22 cellular contexts compared by ENCODE assay signal in genomic region chr1:203660931-203661484, GRCh38. TPM values are rescaled to one million over a fixed set of nuclear protein-coding genes. Genes with fewer than 3 reads are reported as not detected.
DNase-seq lines count a peak whose midpoint lies in the region; ATAC-seq, FAIRE-seq and TF ChIP-seq lines count a peak whose summit lies in the region.
"Had no signal": no experiment of that assay in that cellular context is flagged by ENCODE, and none has a peak within 500 bp of the region (broad histone marks: within the 10 kb centered on the region; RNA-seq: fewer than 3 reads in every experiment).

No MANE protein-coding gene starts in this region.

- H3K27me3 Mint-ChIP-seq in natural killer cell treated with Interleukin-12 subunit alpha and Interleukin-12 subunit beta and Interleukin-15 and Interleukin-18, amount 100 ng/mL, for 72 hours = no peaks in the 10 kb centered on the region

- no peak overlapping the region for H3K4me3 Mint-ChIP-seq in natural killer cell treated with Interleukin-12 subunit alpha and Interleukin-12 subunit beta and Interleukin-15 and Interleukin-18, amount 100 ng/mL, for 72 hours
- H3K4me3 Mint-ChIP-seq: nephron had no signal

- DNase-seq in right lobe of liver (no peak), HepG2 (ENCODE audit: low spot score) (no peak), body of pancreas (no peak), NCI-H2107 treated with DMSO at 0.1 percent for 48 hours (lab: John Stamatoyannopoulos, UW; ENCODE audit: unreplicated experiment) (no peak), Ammon's horn (ENCODE audit: low spot score) (no peak), ascending aorta (ENCODE audit: low spot score in 2 of 2) (no peak)
- no peak for DNase-seq in natural killer cell treated with Interleukin-12 subunit alpha and Interleukin-12 subunit beta and Interleukin-15 and Interleukin-18, amount 100 ng/mL, for 72 hours (ENCODE audit: low spot score)
- DNase-seq: activated naive CD4-positive, alpha-beta T cell treated with Interleukin-2 at 50 U/mL for 16 hours; anterior cingulate cortex; cerebellar nuclear complex; mesenchymal stem cell; NCI-H1694 treated with DMSO at 0.1 percent for 48 hours; NCI-H2227 treated with DMSO at 0.1 percent for 48 hours; stimulated activated CD4-positive, alpha-beta T cell treated with anti-CD3 and anti-CD28 coated beads, Interleukin-4, amount 100 ng/mL, for 4 hours; substantia nigra; T1000 had no signal

- CTCF ChIA-PET in HepG2 (lab: Yijun Ruan, JAX; ENCODE audit: low intra/inter-chr PET ratio, low total read pairs) = no interaction called here

- H3K4me1 ChIP-seq in right lobe of liver (peaks cover 0 to 29% (median 8%) of the 10 kb centered on the region in 4 donors), HepG2 (ENCODE audit: insufficient read depth, low read length) (peaks cover 22% of the 10 kb centered on the region), body of pancreas (peaks cover 29% of the 10 kb centered on the region), ascending aorta (peaks cover 0 to 25% of the 10 kb centered on the region in 2 donors)

- H3K4me1 Mint-ChIP-seq in natural killer cell treated with Interleukin-12 subunit alpha and Interleukin-12 subunit beta and Interleukin-15 and Interleukin-18, amount 100 ng/mL, for 72 hours (ENCODE audit: low read depth in 2 of 2) = peaks cover 51 to 65% of the 10 kb centered on the region in 2 donors

- H3K27me3 ChIP-seq in right lobe of liver = no peaks in the 10 kb centered on the region
- H3K27me3 ChIP-seq in HepG2 (ENCODE audit: control insufficient read depth in 1 of 2, insufficient read depth in 2 of 2, low read length in 2 of 2) = no peaks in the 10 kb centered on the region
- H3K27me3 ChIP-seq in body of pancreas = no peaks in the 10 kb centered on the region
- H3K27me3 ChIP-seq in ascending aorta = no peaks in the 10 kb centered on the region

- TF ChIP-seq POLR2A in right lobe of liver (IDR thresholded peaks at IDR 0.05) (no peak), HepG2 (IDR thresholded peaks at IDR 0.05; ENCODE audit: insufficient read depth in 1 of 2, low read depth in 2 of 2, low read length in 2 of 2) (no peak), body of pancreas (IDR thresholded peaks at IDR 0.05) (no peak)

- no peaks in the 10 kb centered on the region for H3K36me3 ChIP-seq in right lobe of liver
- no peaks in the 10 kb centered on the region for H3K36me3 ChIP-seq in HepG2 (replicated peaks in 1 of 2; ENCODE audit: control insufficient read depth in 1 of 2, insufficient read depth in 2 of 2, low read length in 2 of 2)
- H3K36me3 ChIP-seq in body of pancreas (replicated peaks in 1 of 2; ENCODE audit: insufficient read depth in 1 of 2, low read depth in 2 of 2) = no peaks in the 10 kb centered on the region
- H3K36me3 ChIP-seq in ascending aorta = no peaks in the 10 kb centered on the region

- H3K4me3 ChIP-seq in right lobe of liver (no peak overlapping the region), HepG2 (replicated peaks in 1 of 3; ENCODE audit: insufficient read depth in 1 of 3, low read depth in 2 of 3, low read length in 3 of 3) (no peak overlapping the region), body of pancreas (no peak overlapping the region), ascending aorta (no peak overlapping the region)
- H3K4me3 ChIP-seq: smooth muscle cell had no signal

- TF ChIP-seq CTCF in right lobe of liver (IDR thresholded peaks at IDR 0.05) = no peak
- TF ChIP-seq CTCF in HepG2 (CRISPR knock-in tag; IDR thresholded peaks at IDR 0.05) = no peak
- no peak for TF ChIP-seq CTCF in body of pancreas (IDR thresholded peaks at IDR 0.05)
- TF ChIP-seq CTCF in ascending aorta (IDR thresholded peaks at IDR 0.05) = no peak

- H3K9me3 Mint-ChIP-seq in natural killer cell treated with Interleukin-12 subunit alpha and Interleukin-12 subunit beta and Interleukin-15 and Interleukin-18, amount 100 ng/mL, for 72 hours = no peaks in the 10 kb centered on the region
- H3K9me3 Mint-ChIP-seq: nephron had no signal

- H3K4me2 ChIP-seq in HepG2 (ENCODE audit: low read depth, low read length) = no peak overlapping the region
- H3K4me2 ChIP-seq: smooth muscle cell had no signal

- no peak overlapping the region for H3K9ac ChIP-seq in HepG2 (ENCODE audit: insufficient read depth, low read depth, low read length)

- H3K27ac ChIP-seq in right lobe of liver (peak overlapping the region in 1 of 3 donors; percentile 61), HepG2 (ENCODE audit: extremely low read length, insufficient read depth, low read length) (no peak overlapping the region), body of pancreas (peak overlapping the region in 1 of 4 donors; percentile 37), ascending aorta (no peak overlapping the region)
- H3K27ac ChIP-seq: HL-60 had no signal

- no peaks in the 10 kb centered on the region for H3K9me3 ChIP-seq in right lobe of liver
- no peaks in the 10 kb centered on the region for H3K9me3 ChIP-seq in HepG2 (ENCODE audit: low read length)
- no peaks in the 10 kb centered on the region for H3K9me3 ChIP-seq in body of pancreas
- no peaks in the 10 kb centered on the region for H3K9me3 ChIP-seq in ascending aorta

- peak; percentile 6 to 52 (median 32) for ATAC-seq in right lobe of liver
- ATAC-seq in HepG2 = no peak
- ATAC-seq in body of pancreas = peak; percentile 23
- ATAC-seq in natural killer cell treated with Interleukin-12 subunit alpha and Interleukin-12 subunit beta and Interleukin-15 and Interleukin-18, amount 100 ng/mL, for 72 hours = no peak
- ATAC-seq in HG03159 (IDR thresholded peaks at IDR 0.05; ENCODE audit: unreplicated experiment) = no peak
- ATAC-seq: Panc1 had no signal

- no peak for FAIRE-seq in HepG2 (lab: Jason Lieb, UNC)
- FAIRE-seq: islet of Langerhans had no signal

- TF ChIP-seq EP300 in HepG2 (IDR thresholded peaks at IDR 0.05; ENCODE audit: low read depth in 2 of 2, low read length in 2 of 2) (no peak), HepG2 (CRISPR knock-in tag; IDR thresholded peaks at IDR 0.05; ENCODE audit: borderline replicate concordance) (no peak)

- intact Hi-C loops in right lobe of liver (cut with DNase I) (no loop called here), HepG2 (cut with micrococcal nuclease; ENCODE audit: unreplicated experiment) (no loop called here), body of pancreas (cut with DNase I) (no loop called here), ascending aorta (cut with DNase I) (no loop called here)

- no peak overlapping the region for H2AFZ ChIP-seq in HepG2 (ENCODE audit: low read length)

- peaks cover 6% of the 10 kb centered on the region for H3K36me3 Mint-ChIP-seq in natural killer cell treated with Interleukin-12 subunit alpha and Interleukin-12 subunit beta and Interleukin-15 and Interleukin-18, amount 100 ng/mL, for 72 hours

- POLR2A ChIA-PET in HepG2 (lab: Yijun Ruan, JAX) = no interaction called here

- WGBS in right lobe of liver (ENCODE audit: insufficient coverage, low coverage, low lambda C conversion rate, missing lambda C conversion rate) = 66% methylated on average over 6 of the region's 6 CpGs
- 60% methylated on average over 6 of the region's 6 CpGs for WGBS in HepG2 (ENCODE audit: low lambda C conversion rate)
- WGBS in body of pancreas, 2 donors = 43 to 53% methylated on average over 6 of the region's 6 CpGs

- no TSS peak for BruUV-seq in HepG2 (replicated peaks; lab: Mats Ljungman, UMichigan)

- TF ChIP-seq RAD21 in HepG2 (CRISPR knock-in tag; IDR thresholded peaks at IDR 0.05) = no peak

- H3K79me2 ChIP-seq in HepG2 (ENCODE audit: insufficient read depth, low read length) = no peaks in the 10 kb centered on the region

- H4K20me1 ChIP-seq in HepG2 (ENCODE audit: insufficient read depth, low read length) = no peaks in the 10 kb centered on the region

- in situ Hi-C loops in HepG2 (cut with HindIII; ENCODE audit: extremely low pct_ligation_motif_present, low pct_unique_long_range_greater_than_20kb) = no loop called here

- peak overlapping the region; percentile 70 to 98 for H3K27ac Mint-ChIP-seq in natural killer cell treated with Interleukin-12 subunit alpha and Interleukin-12 subunit beta and Interleukin-15 and Interleukin-18, amount 100 ng/mL, for 72 hours
- H3K27ac Mint-ChIP-seq: nephron had no signal

RNA-seq across cellular contexts. Expression of gene ATP2B4, which starts 34.4 kb away (rescaled TPM):
- total RNA-seq in right lobe of liver (10 to 100 TPM in 4 of 6 experiments, 1 to 10 TPM in 2; 8.7 to 59.3 (median 23.3) TPM), HepG2 (2016; rRNA removed; fragmentation: Illumina TruSeq; extraction: Trizol) (6.2 and 12.4 TPM in 2 replicates), body of pancreas (10 to 100 TPM; 27.5 to 31.3 TPM), ascending aorta (97.1 TPM)
- total RNA-seq in HepG2 (2016; cell fraction: cytosol; rRNA removed; fragmentation: Illumina TruSeq; extraction: Trizol; ENCODE audit: low read depth) = 1.7 TPM in 2 replicates
- 6.9 and 11.1 TPM in 2 replicates for total RNA-seq in HepG2 (2016; cell fraction: insoluble cytoplasmic fraction; rRNA removed; fragmentation: Illumina TruSeq; extraction: Trizol)
- total RNA-seq in HepG2 (2016; cell fraction: membrane; rRNA removed; fragmentation: Illumina TruSeq; extraction: Trizol) = 3.0 and 3.9 TPM in 2 replicates
- 19.3 and 20.7 TPM in 2 replicates for total RNA-seq in HepG2 (2016; cell fraction: nucleus; rRNA removed; fragmentation: Illumina TruSeq; extraction: Trizol)
- polyA plus RNA-seq in HepG2 (2011; rRNA removed) = 9.0 and 9.9 TPM in 2 replicates
- 5.2 and 7.5 TPM in 2 replicates for polyA plus RNA-seq in HepG2 (2011; cell fraction: cytosol; rRNA removed)
- 12.2 and 12.9 TPM in 2 replicates for polyA plus RNA-seq in HepG2 (2011; cell fraction: nucleus; rRNA removed)
- 6.8 and 9.0 TPM in 2 replicates for polyA plus RNA-seq in HepG2 (2012)
- 0.69 and 0.76 TPM in 2 replicates for polyA plus RNA-seq in HepG2 (2016; cell fraction: cytosol; fragmentation: Illumina TruSeq; extraction: Trizol; ENCODE audit: low read depth)
- polyA plus RNA-seq in HepG2 (2016; cell fraction: insoluble cytoplasmic fraction; fragmentation: Illumina TruSeq; extraction: Trizol; ENCODE audit: low read depth) = 3.5 and 4.1 TPM in 2 replicates
- polyA plus RNA-seq in HepG2 (2016; cell fraction: membrane; fragmentation: Illumina TruSeq; extraction: Trizol; ENCODE audit: low read depth) = 1.8 and 2.0 TPM in 2 replicates
- 17.9 and 18.5 TPM in 2 replicates for polyA plus RNA-seq in HepG2 (2016; cell fraction: nucleus; fragmentation: Illumina TruSeq; extraction: Trizol; ENCODE audit: insufficient read depth, low read depth)
- 32.7 and 131 TPM in 2 replicates for polyA minus RNA-seq in HepG2 (2011; rRNA and poly(A)+ RNA removed; ENCODE audit: low replicate concordance)
- 14.0 and 16.7 TPM in 2 replicates for polyA minus RNA-seq in HepG2 (2011; cell fraction: cytosol; rRNA and poly(A)+ RNA removed)
- polyA minus RNA-seq in HepG2 (2011; cell fraction: nucleus; rRNA and poly(A)+ RNA removed) = 14.4 and 22.9 TPM in 2 replicates
- total RNA-seq in natural killer cell treated with Interleukin-12 subunit alpha and Interleukin-12 subunit beta and Interleukin-15 and Interleukin-18, amount 100 ng/mL, for 72 hours = 100 to 1,000 TPM; 158 to 191 TPM

Comparison
In these comparisons a context has a peak if more than half of its experiments do, and no peak if none do; other contexts are left out.
1. ATAC-seq: peak in right lobe of liver (4 of 4) and body of pancreas (single experiment); none in HepG2 (single experiment), natural killer cell treated with Interleukin-12 subunit alpha and Interleukin-12 subunit beta and Interleukin-15 and Interleukin-18, amount 100 ng/mL, for 72 hours (0 of 2) and HG03159 (single experiment).